8 cellular contexts compared by ENCODE assay signal in the genomic region with DNA sequence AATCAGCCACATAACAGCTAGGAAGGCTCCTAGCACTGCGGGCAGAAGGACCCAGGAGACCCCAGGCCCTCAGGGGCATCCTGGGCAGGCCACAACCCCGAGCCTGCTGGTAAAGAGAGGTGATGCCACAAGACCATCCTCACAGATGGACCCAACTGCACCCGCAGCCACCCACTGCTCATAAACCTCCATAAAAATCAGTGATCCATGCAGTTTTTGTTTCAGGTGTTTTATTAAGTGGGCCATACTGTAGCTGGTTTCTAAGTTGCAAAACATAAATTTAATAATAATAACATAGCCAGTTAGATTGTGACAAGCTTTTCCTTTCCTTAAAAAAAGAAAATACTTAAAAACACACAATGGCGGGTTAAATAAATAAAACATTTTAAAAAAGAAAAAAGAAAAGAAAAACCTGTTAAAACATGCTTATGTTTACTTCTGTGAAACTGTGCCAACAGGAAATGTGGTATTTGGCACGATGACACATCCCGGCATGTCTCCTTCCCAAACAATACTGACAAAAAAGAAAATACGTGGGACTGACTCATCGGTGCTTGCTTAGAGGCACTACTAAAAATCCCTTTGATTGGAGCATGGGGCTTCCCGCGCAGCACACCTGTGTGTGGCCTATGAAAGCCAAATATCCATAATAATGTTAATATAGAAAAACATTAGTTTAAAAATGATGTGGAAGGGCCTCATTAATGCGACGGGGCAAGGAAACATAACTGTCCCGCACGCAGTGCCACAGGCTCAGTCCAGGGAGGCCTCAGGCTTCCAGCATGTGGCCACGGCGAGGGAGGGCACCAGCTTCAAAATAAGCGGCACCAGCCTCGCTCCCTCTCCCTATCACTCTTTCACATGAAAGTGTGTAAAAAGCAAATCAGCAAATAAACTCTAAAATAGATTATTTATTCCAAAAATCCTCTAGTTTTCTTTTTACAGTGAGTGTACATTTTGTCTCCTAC. TPM values are rescaled to one million over a fixed set of nuclear protein-coding genes. Genes with fewer than 3 reads are reported as not detected.
DNase-seq lines count a peak whose midpoint lies in the region; ATAC-seq and TF ChIP-seq lines count a peak whose summit lies in the region.

No MANE protein-coding gene starts in this region.

- DNase-seq in Calu3 = peak; percentile 63
- DNase-seq in NCI-H146 treated with DMSO at 0.1 percent for 48 hours (lab: John Stamatoyannopoulos, UW; ENCODE audit: unreplicated experiment) = peak; percentile 91
- DNase-seq in activated T-helper 1 cell treated with anti-CD3 and anti-CD28 coated beads, Interleukin-12 subunit alpha, Interleukin-12 subunit beta, Interleukin-2, Interleukin-4 antibody, amounts not matched to agents 30 ng/mL and 10 ng/mL and 1 ng/mL, durations not matched to agents 14 hours and 24 hours and 36 hours (ENCODE audit: low spot score) = no peak
- DNase-seq in left ventricle myocardium superior = no peak
- DNase-seq in suprapubic skin (ENCODE audit: low spot score in 2 of 2) = no peak

- TF ChIP-seq EP300 in suprapubic skin (IDR thresholded peaks at IDR 0.05) = no peak

- no peaks in the 10 kb centered on the region for H3K9me3 ChIP-seq in suprapubic skin

- TF ChIP-seq POLR2A in suprapubic skin (IDR thresholded peaks at IDR 0.05) = no peak

- peaks cover 9% of the 10 kb centered on the region for H3K36me3 Mint-ChIP-seq in Calu3 (ENCODE audit: insufficient read depth, unreplicated experiment)
- H3K36me3 Mint-ChIP-seq in activated T-helper 1 cell treated with anti-CD3 and anti-CD28 coated beads, Interleukin-12 subunit alpha, Interleukin-12 subunit beta, Interleukin-2, Interleukin-4 antibody, amounts not matched to agents 30 ng/mL and 10 ng/mL and 1 ng/mL, durations not matched to agents 14 hours and 24 hours and 36 hours (ENCODE audit: low read depth) = peaks cover 31% of the 10 kb centered on the region

- no peaks in the 10 kb centered on the region for H3K9me3 Mint-ChIP-seq in Calu3 (ENCODE audit: low read depth, unreplicated experiment)
- no peaks in the 10 kb centered on the region for H3K9me3 Mint-ChIP-seq in activated T-helper 1 cell treated with anti-CD3 and anti-CD28 coated beads, Interleukin-12 subunit alpha, Interleukin-12 subunit beta, Interleukin-2, Interleukin-4 antibody, amounts not matched to agents 30 ng/mL and 10 ng/mL and 1 ng/mL, durations not matched to agents 14 hours and 24 hours and 36 hours

- no peak overlapping the region for H3K4me3 Mint-ChIP-seq in Calu3 (ENCODE audit: low read depth, unreplicated experiment)
- no peak overlapping the region for H3K4me3 Mint-ChIP-seq in activated T-helper 1 cell treated with anti-CD3 and anti-CD28 coated beads, Interleukin-12 subunit alpha, Interleukin-12 subunit beta, Interleukin-2, Interleukin-4 antibody, amounts not matched to agents 30 ng/mL and 10 ng/mL and 1 ng/mL, durations not matched to agents 14 hours and 24 hours and 36 hours

- CTCF ChIA-PET in Calu3 (lab: Charles Lee) = interaction anchor here (0.8 to 2.2 kb wide), 4 partner anchors 12 to 124 kb away, joined by 3 to 62 read pairs (median 3); no protein-coding TSS in a partner anchor

- peaks cover 43% of the 10 kb centered on the region for H3K36me3 ChIP-seq in suprapubic skin

- BruUV-seq in Calu3 (replicated peaks; lab: Mats Ljungman, UMichigan) = no TSS peak

- H3K27ac Mint-ChIP-seq in Calu3 (ENCODE audit: unreplicated experiment) = no peak overlapping the region
- H3K27ac Mint-ChIP-seq in activated T-helper 1 cell treated with anti-CD3 and anti-CD28 coated beads, Interleukin-12 subunit alpha, Interleukin-12 subunit beta, Interleukin-2, Interleukin-4 antibody, amounts not matched to agents 30 ng/mL and 10 ng/mL and 1 ng/mL, durations not matched to agents 14 hours and 24 hours and 36 hours = peak overlapping the region; percentile 24

- no peaks in the 10 kb centered on the region for H3K27me3 ChIP-seq in suprapubic skin

- H3K27me3 Mint-ChIP-seq in Calu3 (ENCODE audit: unreplicated experiment) = no peaks in the 10 kb centered on the region
- H3K27me3 Mint-ChIP-seq in activated T-helper 1 cell treated with anti-CD3 and anti-CD28 coated beads, Interleukin-12 subunit alpha, Interleukin-12 subunit beta, Interleukin-2, Interleukin-4 antibody, amounts not matched to agents 30 ng/mL and 10 ng/mL and 1 ng/mL, durations not matched to agents 14 hours and 24 hours and 36 hours (ENCODE audit: insufficient read depth) = no peaks in the 10 kb centered on the region

- no peak overlapping the region for H3K4me3 ChIP-seq in suprapubic skin

- TF ChIP-seq CTCF in Calu3 (IDR thresholded peaks at IDR 0.05; ENCODE audit: unreplicated experiment) (no peak), suprapubic skin (IDR thresholded peaks at IDR 0.05) (no peak)

- ATAC-seq in left ventricle myocardium superior (peak; percentile 21), GM19395 (IDR thresholded peaks at IDR 0.05; ENCODE audit: unreplicated experiment) (no peak), GM19467 (IDR thresholded peaks at IDR 0.05; ENCODE audit: unreplicated experiment) (no peak), GM21447 (IDR thresholded peaks at IDR 0.05; ENCODE audit: unreplicated experiment) (no peak)

- intact Hi-C loops in Calu3 (cut with micrococcal nuclease; ENCODE audit: unreplicated experiment) = no loop called here
- intact Hi-C loops in activated T-helper 1 cell treated with anti-CD3 and anti-CD28 coated beads, Interleukin-12 subunit alpha, Interleukin-12 subunit beta, Interleukin-2, Interleukin-4 antibody, amounts not matched to agents 30 ng/mL and 10 ng/mL and 1 ng/mL, durations not matched to agents 14 hours and 24 hours and 36 hours (cut with micrococcal nuclease) = loop anchor here (5.0 kb wide), 2 partner anchors 137 to 457 kb away; partner anchors contain the start of genes NRIP3, RPL27A and TRIM66
- intact Hi-C loops in left ventricle myocardium superior (cut with micrococcal nuclease) = loop anchor here (5.0 kb wide), 1 partner anchor 127 kb away; no protein-coding TSS in a partner anchor

- WGBS in suprapubic skin = 51% methylated on average over 18 of the region's 18 CpGs

- H3K4me1 Mint-ChIP-seq in Calu3 (ENCODE audit: low read depth, unreplicated experiment) = peaks cover 34% of the 10 kb centered on the region
- peaks cover 29% of the 10 kb centered on the region for H3K4me1 Mint-ChIP-seq in activated T-helper 1 cell treated with anti-CD3 and anti-CD28 coated beads, Interleukin-12 subunit alpha, Interleukin-12 subunit beta, Interleukin-2, Interleukin-4 antibody, amounts not matched to agents 30 ng/mL and 10 ng/mL and 1 ng/mL, durations not matched to agents 14 hours and 24 hours and 36 hours (ENCODE audit: low read depth)

- H3K27ac ChIP-seq in suprapubic skin = peak overlapping the region; percentile 40

- H3K4me1 ChIP-seq in suprapubic skin = peaks cover 34% of the 10 kb centered on the region

RNA-seq across cellular contexts. Expression of gene SCUBE2, which starts 47.5 kb away (rescaled TPM):
- not detected in 2 replicates for total RNA-seq in Calu3 (2022)
- not detected in 2 replicates for total RNA-seq in activated T-helper 1 cell treated with anti-CD3 and anti-CD28 coated beads, Interleukin-12 subunit alpha, Interleukin-12 subunit beta, Interleukin-2, Interleukin-4 antibody, amounts not matched to agents 30 ng/mL and 10 ng/mL and 1 ng/mL, durations not matched to agents 14 hours and 24 hours and 36 hours
- total RNA-seq in left ventricle myocardium superior = 0.89 TPM
- total RNA-seq in suprapubic skin = 10 to 100 TPM in 3 of 4 donors, 1 to 10 TPM in 1; 3.8 to 36.0 (median 24.1) TPM

Comparison
In these comparisons a context has a peak if more than half of its experiments do, and no peak if none do; other contexts are left out.
1. DNase-seq: peak in Calu3 (single experiment) and NCI-H146 treated with DMSO at 0.1 percent for 48 hours (single experiment); none in activated T-helper 1 cell treated with anti-CD3 and anti-CD28 coated beads, Interleukin-12 subunit alpha, Interleukin-12 subunit beta, Interleukin-2, Interleukin-4 antibody, amounts not matched to agents 30 ng/mL and 10 ng/mL and 1 ng/mL, durations not matched to agents 14 hours and 24 hours and 36 hours (single experiment), left ventricle myocardium superior (single experiment) and suprapubic skin (0 of 2).